ENCODE assay signal across 8 cellular contexts in the genomic region with DNA sequence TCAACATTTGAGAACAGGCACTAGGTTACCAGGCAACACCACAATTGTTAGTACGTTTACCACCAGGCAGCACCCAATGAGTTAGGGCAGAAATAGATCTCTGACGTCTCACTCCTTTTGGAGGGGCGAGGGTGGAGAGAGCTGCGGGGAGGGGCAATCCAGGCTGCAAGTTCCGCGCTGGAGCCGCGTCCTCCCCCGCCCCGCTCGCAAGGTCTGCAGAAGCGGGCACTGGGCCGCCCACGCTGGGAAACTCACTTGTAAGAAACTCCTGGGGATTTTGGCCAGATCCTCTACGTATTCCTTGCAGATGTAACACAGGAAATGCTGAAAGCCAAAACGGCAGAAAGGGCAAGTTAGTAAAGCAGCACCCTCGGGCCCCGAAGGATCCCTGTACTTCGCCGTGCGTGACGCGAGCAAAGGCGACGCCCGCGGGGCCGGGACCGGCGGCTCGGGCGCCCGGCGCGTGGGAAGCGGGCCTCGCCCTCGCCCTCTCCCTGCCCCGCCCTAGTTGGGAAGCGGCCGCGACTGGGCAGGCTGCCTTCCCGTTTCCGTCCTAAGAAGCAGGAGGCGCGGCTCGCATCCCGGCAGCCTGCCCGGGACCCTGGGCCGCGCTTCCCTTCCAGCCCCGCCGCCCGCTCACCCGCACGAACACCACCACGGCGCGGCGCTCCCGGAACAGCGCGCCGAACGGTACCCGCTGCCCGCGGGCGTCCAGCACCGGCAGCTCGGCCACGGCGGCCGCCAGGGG. TPM values are rescaled to one million over a fixed set of nuclear protein-coding genes. Genes with fewer than 3 reads are reported as not detected.
DNase-seq lines count a peak whose midpoint lies in the region; ATAC-seq, FAIRE-seq and TF ChIP-seq lines count a peak whose summit lies in the region.

No MANE protein-coding gene starts in this region.

- ATAC-seq in HG02938 (IDR thresholded peaks at IDR 0.05; ENCODE audit: unreplicated experiment): peak; percentile 61
- peak; percentile 54 to 57 for ATAC-seq in activated CD4-positive, CD25-positive, alpha-beta regulatory T cell treated with anti-CD3 and anti-CD28 coated beads, Interleukin-2, amount 50 U/mL, for 24 hours
- peak; percentile 88 for ATAC-seq in central memory CD8-positive, alpha-beta T cell (replicated peaks; ENCODE audit: extremely low read depth, poor library complexity, severe bottlenecking)
- no peak for ATAC-seq in HG03378 (IDR thresholded peaks at IDR 0.05; ENCODE audit: unreplicated experiment)

- H3K4me3 ChIP-seq in keratinocyte (ENCODE audit: control insufficient read depth in 2 of 3, extremely low read depth in 1 of 3, insufficient read depth in 2 of 3, low read depth in 1 of 3, low read length in 3 of 3): peak overlapping the region; percentile 43 to 84 (median 76)

- dilution Hi-C loops in keratinocyte (cut with MboI; ENCODE audit: extremely low pct_ligation_motif_present, low sequenced_read_pairs): no loop called here

- peaks cover 18% of the 10 kb centered on the region for H3K36me3 Mint-ChIP-seq in central memory CD8-positive, alpha-beta T cell (ENCODE audit: insufficient read depth)

- H3K9me1 ChIP-seq in keratinocyte (ENCODE audit: control insufficient read depth, extremely low read depth, insufficient read depth, low read length): no peaks in the 10 kb centered on the region

- H3K36me3 ChIP-seq in keratinocyte (ENCODE audit: control insufficient read depth in 2 of 2, extremely low read depth in 1 of 2, insufficient read depth in 2 of 2, low read length in 2 of 2): peaks cover 3 to 4% of the 10 kb centered on the region in 2 experiments

- H3K27me3 ChIP-seq in keratinocyte (ENCODE audit: control insufficient read depth, extremely low read depth, insufficient read depth, low read length): no peaks in the 10 kb centered on the region

- no peaks in the 10 kb centered on the region for H3K79me2 ChIP-seq in keratinocyte (ENCODE audit: control insufficient read depth, insufficient read depth, low read length)

- H3K4me2 ChIP-seq in keratinocyte (ENCODE audit: control insufficient read depth, extremely low read depth, insufficient read depth, low read depth, low read length): peak overlapping the region; percentile 89

- peak overlapping the region; percentile 85 for H3K9ac ChIP-seq in keratinocyte (ENCODE audit: control insufficient read depth, extremely low read depth, insufficient read depth, low read length)

- H4K20me1 ChIP-seq in keratinocyte (ENCODE audit: control insufficient read depth, extremely low read depth, insufficient read depth, low read length): no peaks in the 10 kb centered on the region

- peaks cover 13% of the 10 kb centered on the region for H3K4me1 Mint-ChIP-seq in central memory CD8-positive, alpha-beta T cell

- peak overlapping the region; percentile 94 for H2AFZ ChIP-seq in keratinocyte (ENCODE audit: control insufficient read depth, low read length)

- no peak for FAIRE-seq in keratinocyte (lab: Jason Lieb, UNC)

- peaks cover 6% of the 10 kb centered on the region for H3K4me1 ChIP-seq in keratinocyte (ENCODE audit: control insufficient read depth, extremely low read depth, insufficient read depth, low read length)

- H3K4me3 Mint-ChIP-seq in central memory CD8-positive, alpha-beta T cell: peak overlapping the region; percentile 97

- DNase-seq in NCI-H2171 treated with DMSO at 0.1 percent for 48 hours (lab: John Stamatoyannopoulos, UW) (peak; percentile 76), keratinocyte (ENCODE audit: low read depth, low spot score) (no peak)
- peak; percentile 74 to 87 for DNase-seq in central memory CD8-positive, alpha-beta T cell (ENCODE audit: low spot score in 2 of 2)
- peak; percentile 23 to 43 for DNase-seq in stimulated activated CD4-positive, alpha-beta T cell treated with anti-CD3 and anti-CD28 coated beads, Interleukin-12 subunit alpha, Interleukin-12 subunit beta, amount 100 ng/mL, for 24 hours (ENCODE audit: low read depth in 2 of 2)

- peak; percentile 17 for TF ChIP-seq POLR2A in GM15510 (IDR thresholded peaks at IDR 0.05; ENCODE audit: borderline replicate concordance, extremely low read depth, insufficient read length)

- no peaks in the 10 kb centered on the region for H3K9me3 Mint-ChIP-seq in central memory CD8-positive, alpha-beta T cell

- no peaks in the 10 kb centered on the region for H3K27me3 Mint-ChIP-seq in central memory CD8-positive, alpha-beta T cell

- H3K9me3 ChIP-seq in keratinocyte (ENCODE audit: control insufficient read depth, low read depth, low read length): no peaks in the 10 kb centered on the region

- peak overlapping the region; percentile 98 for H3K27ac Mint-ChIP-seq in central memory CD8-positive, alpha-beta T cell (ENCODE audit: low read depth)

- H3K27ac ChIP-seq in keratinocyte (ENCODE audit: control insufficient read depth, insufficient read depth, low read length): peak overlapping the region; percentile 83

- peak in 1 of 3 experiments; percentile 11 for TF ChIP-seq CTCF in keratinocyte (optimal IDR thresholded peaks at IDR 0.05 in 1 of 3, IDR thresholded peaks at IDR 0.05 in 1 of 3, conservative IDR thresholded peaks at IDR 0.05 in 1 of 3; ENCODE audit: extremely low read depth in 1 of 3, insufficient read depth in 2 of 3, low read length in 3 of 3)

RNA-seq across cellular contexts. Expression of gene PRXL2C, which starts 0.5 kb away (rescaled TPM):
- 4.2 to 10.1 TPM (median 8.6 TPM) in 3 replicates for polyA plus RNA-seq in keratinocyte
- polyA plus RNA-seq in keratinocyte (2011; ENCODE audit: low read depth): 3.9 TPM
- 4.6 and 7.7 TPM in 2 replicates for polyA plus RNA-seq in keratinocyte (2011; cell fraction: cytosol; rRNA removed)
- 2.1 and 2.5 TPM in 2 replicates for polyA plus RNA-seq in keratinocyte (2011; cell fraction: nucleus; rRNA removed)
- polyA plus RNA-seq in keratinocyte (2012; ENCODE audit: low replicate concordance): 3.9 and 8.1 TPM in 2 replicates
- 2.5 to 3.9 TPM (median 3.8 TPM) in 3 replicates for polyA minus RNA-seq in keratinocyte
- 7.1 TPM for polyA minus RNA-seq in keratinocyte (2011; cell fraction: cytosol; rRNA and poly(A)+ RNA removed)
- 1.2 and 4.0 TPM in 2 replicates for polyA minus RNA-seq in keratinocyte (2011; cell fraction: nucleus; rRNA and poly(A)+ RNA removed)

RNA-seq across cellular contexts. Expression of gene CDC14B, which starts 35.0 kb away (rescaled TPM):
- polyA plus RNA-seq in keratinocyte: 4.5 to 9.3 TPM (median 7.5 TPM) in 3 replicates
- polyA plus RNA-seq in keratinocyte (2011; ENCODE audit: low read depth): 2.7 TPM
- polyA plus RNA-seq in keratinocyte (2011; cell fraction: cytosol; rRNA removed): 5.5 and 8.7 TPM in 2 replicates
- polyA plus RNA-seq in keratinocyte (2011; cell fraction: nucleus; rRNA removed): 10.3 and 11.9 TPM in 2 replicates
- polyA plus RNA-seq in keratinocyte (2012; ENCODE audit: low replicate concordance): 3.5 and 7.3 TPM in 2 replicates
- polyA minus RNA-seq in keratinocyte: 7.5 to 21.1 TPM (median 8.2 TPM) in 3 replicates
- polyA minus RNA-seq in keratinocyte (2011; cell fraction: cytosol; rRNA and poly(A)+ RNA removed): 8.2 TPM
- 7.9 and 13.1 TPM in 2 replicates for polyA minus RNA-seq in keratinocyte (2011; cell fraction: nucleus; rRNA and poly(A)+ RNA removed)
